30 cellular contexts compared by ENCODE assay signal in the genomic region with DNA sequence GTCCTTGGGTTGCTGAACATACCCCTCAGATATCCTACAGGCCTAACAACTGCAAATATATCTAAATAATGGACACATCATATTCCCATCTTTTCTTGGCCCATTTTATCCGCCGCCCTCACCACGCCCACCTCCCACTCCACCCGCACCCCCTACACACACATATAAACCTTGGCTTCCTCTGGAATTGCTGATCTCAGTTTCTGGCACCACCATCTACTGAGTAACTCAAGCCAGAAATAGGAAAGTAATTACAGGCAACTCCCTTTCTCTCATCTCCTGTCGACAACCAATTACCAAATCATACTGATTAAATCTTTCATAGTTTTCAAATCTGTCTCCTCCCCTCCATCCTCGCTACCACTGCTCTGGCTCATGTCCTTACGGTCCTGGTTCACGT. TPM values are rescaled to one million over a fixed set of nuclear protein-coding genes. Genes with fewer than 3 reads are reported as not detected.
A peak's percentile ranks its signal among the peaks of the same experiment; 100 is the strongest.
DNase-seq lines count a peak whose midpoint lies in the region; ATAC-seq and TF ChIP-seq lines count a peak whose summit lies in the region.
"Had no signal": no experiment of that assay in that cellular context is flagged by ENCODE, and none has a peak within 500 bp of the region (broad histone marks: within the 10 kb centered on the region; RNA-seq: fewer than 3 reads in every experiment).

No MANE protein-coding gene starts in this region.

- no peaks in the 10 kb centered on the region for H3K9me2 ChIP-seq in Karpas-422 (replicated peaks; ENCODE audit: insufficient read depth, low read length)
- H3K9me2 ChIP-seq: SK-N-SH had no signal

- H3K4me2 ChIP-seq in Karpas-422 (ENCODE audit: low read depth, low read length, poor library complexity, severe bottlenecking), result no peak overlapping the region
- H3K4me2 ChIP-seq: A549, SK-N-SH had no signal

- H3K27ac ChIP-seq in HEK293 (ENCODE audit: extremely low read depth, low read depth, low read length) (no peak overlapping the region), caudate nucleus (ENCODE audit: low read depth, low read length) (peak overlapping the region; percentile 13), Karpas-422 (ENCODE audit: low read length) (no peak overlapping the region)
- H3K27ac ChIP-seq: A549 had no signal

- peak; percentile 23 for DNase-seq in A172 (ENCODE audit: low spot score)
- peak in 1 of 61 donors; percentile 45 for DNase-seq in caudate nucleus (lab: John Stamatoyannopoulos, UW)
- no peak for DNase-seq in left cardiac atrium
- DNase-seq in glomerular visceral epithelial cell (ENCODE audit: extremely low spot score), result no peak
- DNase-seq in Karpas-422, result no peak
- no peak for DNase-seq in effector CD8-positive, alpha-beta T cell (lab: John Stamatoyannopoulos, UW)
- no peak for DNase-seq in dedifferentiated amniotic fluid mesenchymal stem cell (ENCODE audit: extremely low spot score)
- DNase-seq: AML-193; C1 segment of cervical spinal cord; Caco-2; CD4-positive, alpha-beta memory T cell; EL; GDM1; GOT3; IMR-90; KG1; NCI-H1092; NCI-H1417 treated with DMSO at 0.1 percent for 48 hours; NCI-H187 treated with DMSO at 0.1 percent for 48 hours; NCI-H2171 treated with DMSO at 0.1 percent for 48 hours; NCI-H345; NCI-H524; NCI-H82; SK-N-SH; SW 1271 had no signal

- H3K27me3 ChIP-seq in Karpas-422 (ENCODE audit: low read length), result no peaks in the 10 kb centered on the region

- no peak overlapping the region for H3K9ac ChIP-seq in Karpas-422 (ENCODE audit: low read length)
- H3K9ac ChIP-seq: SK-N-SH had no signal

- H2AFZ ChIP-seq in Karpas-422 (ENCODE audit: low read length), result no peak overlapping the region

- intact Hi-C loops in left cardiac atrium (cut with DNase I), result loop anchor here in 1 of 2 donors (10.0 kb wide), 1 partner anchor 85 kb away; no protein-coding TSS in a partner anchor

- ATAC-seq in left cardiac atrium, result peak; percentile 27 to 71
- ATAC-seq: A549, GM12878, Panc1 had no signal

- H3K4me1 ChIP-seq in HEK293 (ENCODE audit: control insufficient read depth, insufficient read depth, low read length), result 0 out of 2 replicates have a peak, but pooled peaks cover 3% of the 10 kb centered on the region
- peaks cover 69% of the 10 kb centered on the region for H3K4me1 ChIP-seq in Karpas-422 (ENCODE audit: low read length)
- H3K4me1 ChIP-seq: HAP-1 had no signal

- no peaks in the 10 kb centered on the region for H3K9me3 ChIP-seq in HEK293 (ENCODE audit: control insufficient read depth, insufficient read depth, low read depth, low read length)
- H3K9me3 ChIP-seq in Karpas-422 (ENCODE audit: low read length), result no peaks in the 10 kb centered on the region
- H3K9me3 ChIP-seq: A549, Caco-2, HAP-1, SK-N-SH had no signal

- CTCF ChIA-PET in HEK293 (lab: Yijun Ruan, JAX), result interaction anchor here (0.6 to 1.0 kb wide), 2 partner anchors 62 to 105 kb away, joined by 3 to 4 read pairs; no protein-coding TSS in a partner anchor

- H4K20me1 ChIP-seq in Karpas-422 (ENCODE audit: insufficient read depth, low read depth, low read length), result no peaks in the 10 kb centered on the region

- no peaks in the 10 kb centered on the region for H3K36me3 ChIP-seq in HEK293 (ENCODE audit: control insufficient read depth in 2 of 2, insufficient read depth in 1 of 2, low read length in 2 of 2)
- no peaks in the 10 kb centered on the region for H3K36me3 ChIP-seq in Karpas-422 (ENCODE audit: insufficient read depth, low read length)
- H3K36me3 ChIP-seq: HAP-1 had no signal

- H3K4me3 ChIP-seq in HEK293 (ENCODE audit: low read depth, low read length) (no peak overlapping the region), Karpas-422 (ENCODE audit: low read length) (no peak overlapping the region)
- H3K4me3 ChIP-seq: A549, GM12878, HAP-1 had no signal

- TF ChIP-seq CTCF in HEK293 (tag by site-specific recombination; IDR thresholded peaks at IDR 0.05), result no peak

- POLR2A ChIA-PET in HEK293 (lab: Yijun Ruan, JAX), result no interaction called here

- no peaks in the 10 kb centered on the region for H3K79me2 ChIP-seq in Karpas-422 (ENCODE audit: low read length)

TF ChIP-seq in HEK293, 187 proteins besides CTCF, POLR2A, EP300 and RAD21:
- TF ChIP-seq ZNF623 (tag by site-specific recombination; IDR thresholded peaks at IDR 0.05), result no peak
- peak; percentile 100 for TF ChIP-seq KLF1 (tag by site-specific recombination; IDR thresholded peaks at IDR 0.05)
- no peak for TF ChIP-seq ZNF132 (tag by site-specific recombination; IDR thresholded peaks at IDR 0.05; ENCODE audit: borderline replicate concordance)
- no peak for TF ChIP-seq ZBTB8A (tag by site-specific recombination; IDR thresholded peaks at IDR 0.05)
- TF ChIP-seq GLIS2 (tag by site-specific recombination; IDR thresholded peaks at IDR 0.05), result no peak
- no peak for TF ChIP-seq ZNF2 (tag by site-specific recombination; IDR thresholded peaks at IDR 0.05)
- TF ChIP-seq, protein P1, sequence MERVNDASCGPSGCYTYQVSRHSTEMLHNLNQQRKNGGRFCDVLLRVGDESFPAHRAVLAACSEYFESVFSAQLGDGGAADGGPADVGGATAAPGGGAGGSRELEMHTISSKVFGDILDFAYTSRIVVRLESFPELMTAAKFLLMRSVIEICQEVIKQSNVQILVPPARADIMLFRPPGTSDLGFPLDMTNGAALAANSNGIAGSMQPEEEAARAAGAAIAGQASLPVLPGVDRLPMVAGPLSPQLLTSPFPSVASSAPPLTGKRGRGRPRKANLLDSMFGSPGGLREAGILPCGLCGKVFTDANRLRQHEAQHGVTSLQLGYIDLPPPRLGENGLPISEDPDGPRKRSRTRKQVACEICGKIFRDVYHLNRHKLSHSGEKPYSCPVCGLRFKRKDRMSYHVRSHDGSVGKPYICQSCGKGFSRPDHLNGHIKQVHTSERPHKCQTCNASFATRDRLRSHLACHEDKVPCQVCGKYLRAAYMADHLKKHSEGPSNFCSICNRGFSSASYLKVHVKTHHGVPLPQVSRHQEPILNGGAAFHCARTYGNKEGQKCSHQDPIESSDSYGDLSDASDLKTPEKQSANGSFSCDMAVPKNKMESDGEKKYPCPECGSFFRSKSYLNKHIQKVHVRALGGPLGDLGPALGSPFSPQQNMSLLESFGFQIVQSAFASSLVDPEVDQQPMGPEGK (tag by site-specific recombination; IDR thresholded peaks at IDR 0.05), result no peak
- no peak for TF ChIP-seq IKZF3 (tag by site-specific recombination; IDR thresholded peaks at IDR 0.05)
- TF ChIP-seq, protein P2, sequence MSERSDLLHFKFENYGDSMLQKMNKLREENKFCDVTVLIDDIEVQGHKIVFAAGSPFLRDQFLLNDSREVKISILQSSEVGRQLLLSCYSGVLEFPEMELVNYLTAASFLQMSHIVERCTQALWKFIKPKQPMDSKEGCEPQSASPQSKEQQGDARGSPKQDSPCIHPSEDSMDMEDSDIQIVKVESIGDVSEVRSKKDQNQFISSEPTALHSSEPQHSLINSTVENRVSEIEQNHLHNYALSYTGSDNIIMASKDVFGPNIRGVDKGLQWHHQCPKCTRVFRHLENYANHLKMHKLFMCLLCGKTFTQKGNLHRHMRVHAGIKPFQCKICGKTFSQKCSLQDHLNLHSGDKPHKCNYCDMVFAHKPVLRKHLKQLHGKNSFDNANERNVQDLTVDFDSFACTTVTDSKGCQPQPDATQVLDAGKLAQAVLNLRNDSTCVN (tag by site-specific recombination; optimal IDR thresholded peaks at IDR 0.05), result no peak
- TF ChIP-seq WT1 (tag by site-specific recombination; IDR thresholded peaks at IDR 0.05), result peak; percentile 94
- peak; percentile 86 for TF ChIP-seq EGR2 (tag by site-specific recombination; IDR thresholded peaks at IDR 0.05; ENCODE audit: low read depth)
- no peak for TF ChIP-seq MEIS1 (CRISPR knock-in tag; IDR thresholded peaks at IDR 0.05; ENCODE audit: borderline replicate concordance)
- TF ChIP-seq ZNF112 (tag by site-specific recombination; IDR thresholded peaks at IDR 0.05), result no peak
- no peak for TF ChIP-seq ZNF174 (tag by site-specific recombination; IDR thresholded peaks at IDR 0.05)
- no peak for TF ChIP-seq SCRT1 (tag by site-specific recombination; IDR thresholded peaks at IDR 0.05; ENCODE audit: borderline replicate concordance)
- TF ChIP-seq ZFHX2 (tag by site-specific recombination; conservative IDR thresholded peaks at IDR 0.05), result peak; percentile 95

RNA-seq across cellular contexts. Expression of a gene that starts 4.7 kb away (rescaled TPM):
- 0.29 TPM in 1 of 2 replicates, not detected in the other for total RNA-seq in A172 (2014; rRNA removed; shearing (Covaris generic))
- under 1 TPM; 0.05 to 0.18 TPM for total RNA-seq in left cardiac atrium
- 20.5 and 25.5 TPM in 2 replicates for total RNA-seq in Karpas-422 (2014; rRNA removed; shearing (Covaris generic); ENCODE audit: low replicate concordance)
- total RNA-seq: Caco-2; CD4-positive, alpha-beta memory T cell; IMR-90 had no signal

Comparison
In these comparisons a context has a peak if more than half of its experiments do, and no peak if none do; other contexts are left out.
1. RNA of a gene that starts 4.7 kb away (total RNA-seq): 20.5 to 25.5 TPM in Karpas-422; 0.29 TPM in A172 and 0.05 to 0.18 TPM in left cardiac atrium; every median in the first group is over 10 times any median in the second.